ENCODE assay signal across 11 cellular contexts in the genomic region with DNA sequence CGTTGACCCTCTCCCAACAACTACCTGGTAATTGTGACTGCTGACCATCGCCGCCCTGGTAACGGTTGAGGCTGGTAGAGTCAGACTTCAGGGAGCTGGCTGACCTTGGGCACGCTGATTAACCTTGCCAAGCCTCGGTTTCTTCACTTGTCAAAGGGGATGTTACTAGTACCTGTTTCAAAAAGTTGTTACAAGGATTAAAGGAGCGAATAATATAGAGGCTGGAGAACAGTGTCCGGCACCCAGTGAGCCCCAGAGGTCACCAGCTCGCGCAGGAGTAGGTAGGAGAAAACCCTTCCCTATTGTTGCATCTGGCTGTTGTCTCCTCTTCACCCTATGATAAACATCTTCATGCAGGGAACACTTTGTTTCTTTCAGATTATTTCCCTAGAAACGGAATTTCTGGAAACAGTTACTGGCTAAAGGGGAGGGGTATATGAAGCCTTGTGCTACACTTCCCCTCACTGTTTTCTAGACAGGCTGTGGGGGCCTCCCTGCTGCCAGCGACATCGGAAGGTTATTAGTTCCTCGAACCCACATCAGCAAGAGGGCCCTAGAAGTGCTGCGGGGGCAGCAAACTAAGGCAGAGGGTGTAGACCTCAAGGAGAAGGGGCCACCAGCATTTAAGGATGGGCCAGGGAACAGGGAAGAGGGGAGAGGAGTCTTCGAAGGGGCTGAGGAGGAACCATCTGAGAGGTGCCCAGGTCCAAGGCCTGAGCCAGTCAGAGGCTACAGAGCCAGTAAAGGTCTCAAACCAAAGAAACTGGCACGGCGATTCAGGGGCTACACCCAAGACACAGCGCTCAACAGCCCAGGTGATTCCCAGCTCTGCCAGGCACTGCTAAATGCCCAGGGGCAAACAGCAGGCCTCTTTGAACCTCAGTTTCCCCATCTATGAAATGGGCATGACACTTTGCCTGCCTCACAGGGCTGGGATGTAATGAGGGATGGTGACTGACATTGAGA. TPM values are rescaled to one million over a fixed set of nuclear protein-coding genes. Genes with fewer than 3 reads are reported as not detected.
DNase-seq lines count a peak whose midpoint lies in the region; ATAC-seq and TF ChIP-seq lines count a peak whose summit lies in the region.
"Had no signal": no experiment of that assay in that cellular context is flagged by ENCODE, and none has a peak within 500 bp of the region (broad histone marks: within the 10 kb centered on the region; RNA-seq: fewer than 3 reads in every experiment).

No MANE protein-coding gene starts in this region.

- H3K4me2 ChIP-seq in GM23338, result no peak overlapping the region

- no peaks in the 10 kb centered on the region for H3K9me3 ChIP-seq in left ventricle myocardium inferior (replicated peaks)

- H3K4me1 ChIP-seq in GM23338 (ENCODE audit: insufficient read depth) (peaks cover 19% of the 10 kb centered on the region), left ventricle myocardium inferior (peaks cover 44% of the 10 kb centered on the region)

- H3K36me3 ChIP-seq in GM23338 (ENCODE audit: insufficient read depth) (no peaks in the 10 kb centered on the region), left ventricle myocardium inferior (no peaks in the 10 kb centered on the region)

- H3K27ac Mint-ChIP-seq in GM23338, result peak overlapping the region; percentile 66; the same call in 1 of the 2 replicates
- H3K27ac Mint-ChIP-seq in WTC11, result peak overlapping the region; percentile 26; the same call in 1 of the 2 replicates

- DNase-seq in GM23338 (ENCODE audit: low spot score) (no peak), WTC11 (ENCODE audit: low spot score) (no peak), left ventricle myocardium inferior (no peak), NCI-H69 (lab: John Stamatoyannopoulos, UW) (no peak)
- no peak for DNase-seq in activated CD4-positive, CD25-positive, alpha-beta regulatory T cell treated with anti-CD3 and anti-CD28 coated beads, Interleukin-2, amount 50 U/mL, for 72 hours
- DNase-seq: NCI-H2171 treated with DMSO at 0.1 percent for 48 hours; stimulated activated CD4-positive, alpha-beta T cell treated with anti-CD3 and anti-CD28 coated beads, Interleukin-2, amount 100 ng/mL, for 24 hours; stimulated activated naive CD4-positive, alpha-beta T cell treated with Interleukin-2 at 50 U/mL for 16 hours had no signal

- POLR2A ChIA-PET in WTC11 (lab: Charles Lee), result no interaction called here

- H3K4me1 Mint-ChIP-seq in GM23338 (peaks cover 29% of the 10 kb centered on the region), WTC11 (peaks cover 36% of the 10 kb centered on the region)

- H3K4me3 Mint-ChIP-seq in GM23338, result no peak overlapping the region
- no peak overlapping the region for H3K4me3 Mint-ChIP-seq in WTC11

- TF ChIP-seq CTCF in GM23338 (conservative IDR thresholded peaks at IDR 0.05; ENCODE audit: low read depth in 2 of 2), result no peak
- TF ChIP-seq CTCF in WTC11 (IDR thresholded peaks at IDR 0.05), result no peak
- no peak for TF ChIP-seq CTCF in left ventricle myocardium inferior (IDR thresholded peaks at IDR 0.05; ENCODE audit: borderline replicate concordance)

- H3K27me3 Mint-ChIP-seq in GM23338 (ENCODE audit: insufficient read depth, low read depth, poor library complexity), result peaks cover 25% of the 10 kb centered on the region
- no peaks in the 10 kb centered on the region for H3K27me3 Mint-ChIP-seq in WTC11 (ENCODE audit: low read depth)

- no peaks in the 10 kb centered on the region for H3K9me3 Mint-ChIP-seq in GM23338
- H3K9me3 Mint-ChIP-seq in WTC11, result no peaks in the 10 kb centered on the region

- H3F3A ChIP-seq in GM23338 (replicated peaks; ENCODE audit: low read depth), result 0 out of 2 replicates have a peak, but pooled peaks cover 4% of the 10 kb centered on the region

- no peak overlapping the region for H2AFZ ChIP-seq in GM23338

- CTCF ChIA-PET in WTC11 (lab: Charles Lee), result interaction anchor here (1.6 to 6.9 kb wide), 3 partner anchors 34 to 161 kb away, joined by 4 to 84 read pairs (median 43); no protein-coding TSS in a partner anchor

- H3K36me3 Mint-ChIP-seq in GM23338 (ENCODE audit: low read depth), result no peaks in the 10 kb centered on the region; the same call in 2 of the 3 replicates
- no peaks in the 10 kb centered on the region for H3K36me3 Mint-ChIP-seq in WTC11

- intact Hi-C loops in left ventricle myocardium inferior (cut with micrococcal nuclease), result no loop called here

- no peak for ATAC-seq in GM23338
- ATAC-seq in WTC11, result no peak
- ATAC-seq in GM21515 (IDR thresholded peaks at IDR 0.05; ENCODE audit: unreplicated experiment), result no peak

- no peaks in the 10 kb centered on the region for H3K27me3 ChIP-seq in GM23338 (ENCODE audit: insufficient read depth)
- no peaks in the 10 kb centered on the region for H3K27me3 ChIP-seq in left ventricle myocardium inferior (ENCODE audit: low read depth)

- H3K27ac ChIP-seq in GM23338 (ENCODE audit: low read depth) (no peak overlapping the region), left ventricle myocardium inferior (replicated peaks) (peak overlapping the region; percentile 54), skin epidermis (peak overlapping the region in 13 of 21 experiments; percentile 0 to 70 (median 35))

- no peaks in the 10 kb centered on the region for H4K20me1 ChIP-seq in GM23338 (replicated peaks; ENCODE audit: insufficient read depth)

- H3K4me3 ChIP-seq in GM23338, result no peak overlapping the region
- H3K4me3 ChIP-seq in left ventricle myocardium inferior, result no peak overlapping the region
- H3K4me3 ChIP-seq in skin epidermis, result no peak overlapping the region

- no peaks in the 10 kb centered on the region for H3K79me2 ChIP-seq in GM23338 (replicated peaks; ENCODE audit: insufficient read depth)

- no peaks in the 10 kb centered on the region for H3K9me2 ChIP-seq in GM23338 (ENCODE audit: insufficient read depth)

TF ChIP-seq in GM23338, 12 proteins besides CTCF, POLR2A, EP300 and RAD21 (continues in another document):
- TF ChIP-seq POLR2AphosphoS5 (IDR thresholded peaks at IDR 0.05; ENCODE audit: low read depth) (no peak), REST (IDR thresholded peaks at IDR 0.05; ENCODE audit: unreplicated experiment) (no peak), STAT1 (IDR thresholded peaks at IDR 0.05; ENCODE audit: unreplicated experiment) (no peak), CREB1 (CRISPR knock-in tag; IDR thresholded peaks at IDR 0.05; ENCODE audit: low read depth) (no peak), EZH2phosphoT487 (IDR thresholded peaks at IDR 0.05; ENCODE audit: unreplicated experiment) (no peak)

TF ChIP-seq in WTC11, 78 proteins besides CTCF, POLR2A, EP300 and RAD21:
- TF ChIP-seq SP1 (CRISPR knock-in tag; conservative IDR thresholded peaks at IDR 0.05), result no peak
- no peak for TF ChIP-seq ZNF416 (CRISPR knock-in tag; IDR thresholded peaks at IDR 0.05)
- TF ChIP-seq ZMAT4 (CRISPR knock-in tag; IDR thresholded peaks at IDR 0.05), result no peak
- no peak for TF ChIP-seq CREM (CRISPR knock-in tag; IDR thresholded peaks at IDR 0.05)
- no peak for TF ChIP-seq USF1 (CRISPR knock-in tag; IDR thresholded peaks at IDR 0.05)
- TF ChIP-seq MAX (CRISPR knock-in tag; IDR thresholded peaks at IDR 0.05), result no peak
- TF ChIP-seq, protein P1, sequence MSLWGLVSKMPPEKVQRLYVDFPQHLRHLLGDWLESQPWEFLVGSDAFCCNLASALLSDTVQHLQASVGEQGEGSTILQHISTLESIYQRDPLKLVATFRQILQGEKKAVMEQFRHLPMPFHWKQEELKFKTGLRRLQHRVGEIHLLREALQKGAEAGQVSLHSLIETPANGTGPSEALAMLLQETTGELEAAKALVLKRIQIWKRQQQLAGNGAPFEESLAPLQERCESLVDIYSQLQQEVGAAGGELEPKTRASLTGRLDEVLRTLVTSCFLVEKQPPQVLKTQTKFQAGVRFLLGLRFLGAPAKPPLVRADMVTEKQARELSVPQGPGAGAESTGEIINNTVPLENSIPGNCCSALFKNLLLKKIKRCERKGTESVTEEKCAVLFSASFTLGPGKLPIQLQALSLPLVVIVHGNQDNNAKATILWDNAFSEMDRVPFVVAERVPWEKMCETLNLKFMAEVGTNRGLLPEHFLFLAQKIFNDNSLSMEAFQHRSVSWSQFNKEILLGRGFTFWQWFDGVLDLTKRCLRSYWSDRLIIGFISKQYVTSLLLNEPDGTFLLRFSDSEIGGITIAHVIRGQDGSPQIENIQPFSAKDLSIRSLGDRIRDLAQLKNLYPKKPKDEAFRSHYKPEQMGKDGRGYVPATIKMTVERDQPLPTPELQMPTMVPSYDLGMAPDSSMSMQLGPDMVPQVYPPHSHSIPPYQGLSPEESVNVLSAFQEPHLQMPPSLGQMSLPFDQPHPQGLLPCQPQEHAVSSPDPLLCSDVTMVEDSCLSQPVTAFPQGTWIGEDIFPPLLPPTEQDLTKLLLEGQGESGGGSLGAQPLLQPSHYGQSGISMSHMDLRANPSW (CRISPR knock-in tag; conservative IDR thresholded peaks at IDR 0.05; ENCODE audit: low read depth), result no peak
- TF ChIP-seq GRHL2 (CRISPR knock-in tag; IDR thresholded peaks at IDR 0.05; ENCODE audit: insufficient replicate concordance, severe bottlenecking), result no peak

RNA-seq across cellular contexts. Expression of gene HRH2, which starts 37.6 kb away (rescaled TPM):
- total RNA-seq in GM23338 (2014; rRNA removed; shearing (Covaris generic)), result 5.9 and 6.8 TPM in 2 replicates
- polyA plus RNA-seq in GM23338 (2016; fragmentation: Nextera tagmentation; extraction: Ambion mirVana), result 7.0 and 8.8 TPM in 2 replicates
- total RNA-seq in WTC11 (2021) (9.3 to 12.7 TPM (median 12.2 TPM) in 3 replicates), left ventricle myocardium inferior (47.7 TPM)
- total RNA-seq: LHCN-M2 had no signal
